1 cellular context compared by ENCODE assay signal in genomic region chr11:71927813-71928738, GRCh38.
TF ChIP-seq lines count a peak whose summit lies in the region.

XNDC1N (minus strand) TSS chr11:71928594; CDS start chr11:71923353, 5,241 bp downstream.

TF ChIP-seq in HepG2, 621 proteins besides CTCF, POLR2A, EP300 and RAD21 (continued from another document and continues in another):
- TF ChIP-seq FOXK1 (CRISPR knock-in tag; IDR thresholded peaks at IDR 0.05; ENCODE audit: borderline replicate concordance, low read depth) (peak; percentile 53; the same call in 1 of the 2 replicates), ATF3 (CRISPR knock-in tag; IDR thresholded peaks at IDR 0.05) (no peak), NR2F6 (IDR thresholded peaks at IDR 0.05) (peak; percentile 91), NR2F6 (CRISPR knock-in tag; IDR thresholded peaks at IDR 0.05) (no peak; the same call in 1 of the 2 replicates), ZBTB7B (CRISPR knock-in tag; IDR thresholded peaks at IDR 0.05) (no peak; the same call in 1 of the 2 replicates), TSC22D2 (CRISPR knock-in tag; IDR thresholded peaks at IDR 0.05; ENCODE audit: borderline replicate concordance) (no peak), DR1 (CRISPR knock-in tag; IDR thresholded peaks at IDR 0.05) (0 out of 2 replicates have a peak, but pooled peaks have one; percentile 5), ZNF136 (CRISPR knock-in tag; IDR thresholded peaks at IDR 0.05; ENCODE audit: low read depth) (no peak), ZNF317 (CRISPR knock-in tag; IDR thresholded peaks at IDR 0.05) (peak; percentile 53; the same call in 1 of the 2 replicates), CENPX (CRISPR knock-in tag; IDR thresholded peaks at IDR 0.05) (no peak), RBM22 (optimal IDR thresholded peaks at IDR 0.05; ENCODE audit: low read length) (no peak), BRD4 (CRISPR knock-in tag; IDR thresholded peaks at IDR 0.05) (0 out of 2 replicates have a peak, but pooled peaks have one; percentile 33), ZNF256 (CRISPR knock-in tag; conservative IDR thresholded peaks at IDR 0.05) (no peak), ZNF343 (CRISPR knock-in tag; IDR thresholded peaks at IDR 0.05) (no peak), ZFP90 (CRISPR knock-in tag; IDR thresholded peaks at IDR 0.05; ENCODE audit: borderline replicate concordance) (peak; percentile 80; the same call in 1 of the 2 replicates), LCORL (IDR thresholded peaks at IDR 0.05) (no peak), LCORL (CRISPR knock-in tag; IDR thresholded peaks at IDR 0.05) (peak; percentile 30; the same call in 1 of the 2 replicates), ZNF354B (CRISPR knock-in tag; IDR thresholded peaks at IDR 0.05) (peak; percentile 33; the same call in 1 of the 2 replicates), ARID4A (CRISPR knock-in tag; IDR thresholded peaks at IDR 0.05; ENCODE audit: borderline replicate concordance) (0 out of 2 replicates have a peak, but pooled peaks have one; percentile 83), MIER2 (CRISPR knock-in tag; IDR thresholded peaks at IDR 0.05) (no peak), MZF1 (CRISPR knock-in tag; IDR thresholded peaks at IDR 0.05; ENCODE audit: borderline replicate concordance) (no peak), ZMAT3 (CRISPR knock-in tag; conservative IDR thresholded peaks at IDR 0.05) (0 out of 2 replicates have a peak, but pooled peaks have one; percentile 50), ZNF709 (CRISPR knock-in tag; IDR thresholded peaks at IDR 0.05) (no peak), ZNF275 (CRISPR knock-in tag; IDR thresholded peaks at IDR 0.05; ENCODE audit: borderline replicate concordance) (0 out of 2 replicates have a peak, but pooled peaks have one; percentile 9), MYNN (CRISPR knock-in tag; IDR thresholded peaks at IDR 0.05; ENCODE audit: low read depth) (0 out of 2 replicates have a peak, but pooled peaks have one; percentile 18), ZBTB20 (CRISPR knock-in tag; IDR thresholded peaks at IDR 0.05; ENCODE audit: borderline replicate concordance, low read depth) (peak; percentile 51; the same call in 1 of the 2 replicates), ZBTB10 (CRISPR knock-in tag; IDR thresholded peaks at IDR 0.05; ENCODE audit: borderline replicate concordance) (no peak), JUND (CRISPR knock-in tag; IDR thresholded peaks at IDR 0.05) (no peak), GABPB1 (CRISPR knock-in tag; IDR thresholded peaks at IDR 0.05) (peak; percentile 97), THAP11 (CRISPR knock-in tag; IDR thresholded peaks at IDR 0.05) (peak; percentile 98), ZNF788 (CRISPR knock-in tag; IDR thresholded peaks at IDR 0.05; ENCODE audit: borderline replicate concordance) (peak; percentile 13; the same call in 1 of the 2 replicates), KDM5B (CRISPR knock-in tag; IDR thresholded peaks at IDR 0.05; ENCODE audit: borderline replicate concordance) (no peak; the same call in 1 of the 2 replicates), ATAD3A (CRISPR knock-in tag; IDR thresholded peaks at IDR 0.05) (no peak), KDM5A (IDR thresholded peaks at IDR 0.05; ENCODE audit: borderline replicate concordance, low read length) (peak; percentile 88), ZUFSP (CRISPR knock-in tag; IDR thresholded peaks at IDR 0.05; ENCODE audit: borderline replicate concordance) (no peak), THYN1 (CRISPR knock-in tag; IDR thresholded peaks at IDR 0.05; ENCODE audit: borderline replicate concordance, low read depth) (no peak), TRIM22 (IDR thresholded peaks at IDR 0.05) (no peak), ELF4 (CRISPR knock-in tag; IDR thresholded peaks at IDR 0.05; ENCODE audit: borderline replicate concordance) (peak; percentile 90; the same call in 1 of the 2 replicates), ZFP36L2 (CRISPR knock-in tag; IDR thresholded peaks at IDR 0.05) (no peak), REL (CRISPR knock-in tag; conservative IDR thresholded peaks at IDR 0.05) (peak; percentile 82; the same call in 1 of the 2 replicates), AHDC1 (CRISPR knock-in tag; IDR thresholded peaks at IDR 0.05; ENCODE audit: borderline replicate concordance) (peak; percentile 60; the same call in 1 of the 2 replicates), ZNF44 (CRISPR knock-in tag; IDR thresholded peaks at IDR 0.05) (0 out of 2 replicates have a peak, but pooled peaks have one; percentile 8), ZNF770 (CRISPR knock-in tag; IDR thresholded peaks at IDR 0.05) (0 out of 2 replicates have a peak, but pooled peaks have one; percentile 21), MAFF (IDR thresholded peaks at IDR 0.05; ENCODE audit: low read depth, low read length) (no peak)
